In the genomic region with DNA sequence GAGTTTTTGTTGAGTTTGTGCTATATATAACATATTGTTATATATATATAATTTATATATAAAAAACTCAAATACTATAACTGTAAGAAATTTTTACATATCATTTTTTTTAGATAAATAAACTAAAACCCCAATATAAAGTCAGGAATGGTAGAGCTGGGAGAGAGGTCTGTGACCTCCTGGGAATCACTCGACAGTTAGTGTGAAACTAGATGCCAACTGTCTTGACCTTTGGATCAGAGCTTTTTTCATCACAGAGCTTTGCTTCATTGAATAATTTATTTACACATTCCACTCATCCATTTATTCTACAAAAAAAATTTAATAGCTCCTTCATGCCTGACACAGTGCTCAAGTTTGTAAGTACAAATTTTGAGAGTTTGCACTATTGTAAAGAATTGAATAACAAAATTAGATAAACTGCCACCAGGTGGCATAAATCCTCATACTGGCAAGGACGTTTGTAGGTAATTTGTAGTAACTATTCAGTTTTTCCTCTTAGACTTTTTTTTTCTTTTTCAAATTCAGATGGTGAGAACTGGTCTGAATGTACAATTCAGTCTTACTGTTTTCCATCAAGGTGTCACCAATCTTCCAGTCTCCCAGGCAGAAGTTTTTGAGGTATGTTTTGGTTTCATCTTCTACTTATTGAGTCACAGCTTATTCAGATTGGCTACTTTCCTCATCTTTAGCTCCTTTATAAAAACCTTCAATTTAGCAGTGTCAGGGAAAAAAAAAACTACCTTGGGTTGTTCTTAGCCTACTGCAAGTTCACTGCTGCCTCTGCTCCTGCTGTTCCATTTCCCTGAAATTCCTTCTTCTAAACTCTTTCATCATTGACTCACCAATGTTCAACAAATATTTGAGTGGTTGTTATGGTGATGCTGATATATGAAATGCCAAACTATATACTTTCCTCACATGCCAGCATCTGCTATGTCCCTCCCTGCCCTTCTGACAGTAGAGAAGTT, we compare ENCODE assay signal across 8 cellular contexts. TPM values are rescaled to one million over a fixed set of nuclear protein-coding genes. Genes with fewer than 3 reads are reported as not detected.
DNase-seq lines count a peak whose midpoint lies in the region; ATAC-seq and TF ChIP-seq lines count a peak whose summit lies in the region.

No MANE protein-coding gene starts in this region.

- no peaks in the 10 kb centered on the region for H3F3A ChIP-seq in neural progenitor cell (ENCODE audit: low read depth)

- no peaks in the 10 kb centered on the region for H3K27me3 ChIP-seq in CD4-positive, alpha-beta memory T cell (ENCODE audit: insufficient read depth, low read length)
- H3K27me3 ChIP-seq in H7 (ENCODE audit: control insufficient read depth, insufficient read depth, low read length) = no peaks in the 10 kb centered on the region
- H3K27me3 ChIP-seq in OCI-LY3 (ENCODE audit: low read depth, low read length) = peaks cover 76% of the 10 kb centered on the region
- H3K27me3 ChIP-seq in neural progenitor cell = no peaks in the 10 kb centered on the region

- POLR2A ChIA-PET in CD4-positive, alpha-beta memory T cell (lab: Charles Lee; ENCODE audit: partially characterized antibody) = interaction anchor here (0.6 kb wide), 1 partner anchor 528 kb away, joined by 3 read pairs; no protein-coding TSS in a partner anchor

- no peak overlapping the region for H2AFZ ChIP-seq in OCI-LY3 (ENCODE audit: low read depth, low read length)
- no peak overlapping the region for H2AFZ ChIP-seq in neural progenitor cell (replicated peaks)

- H3K79me2 ChIP-seq in OCI-LY3 (ENCODE audit: low read length) (no peaks in the 10 kb centered on the region), neural progenitor cell (ENCODE audit: low read depth) (no peaks in the 10 kb centered on the region)

- H4K20me1 ChIP-seq in OCI-LY3 (ENCODE audit: insufficient read depth, low read length) (peaks cover 10% of the 10 kb centered on the region; the same call in 1 of the 2 replicates), neural progenitor cell (ENCODE audit: low read depth) (no peaks in the 10 kb centered on the region)

- H3K36me3 ChIP-seq in CD4-positive, alpha-beta memory T cell (ENCODE audit: insufficient read depth, low read length) = no peaks in the 10 kb centered on the region
- no peaks in the 10 kb centered on the region for H3K36me3 ChIP-seq in H7 (replicated peaks; ENCODE audit: control insufficient read depth, insufficient read depth, low read length)
- H3K36me3 ChIP-seq in OCI-LY3 (replicated peaks; ENCODE audit: low read depth, low read length) = no peaks in the 10 kb centered on the region
- no peaks in the 10 kb centered on the region for H3K36me3 ChIP-seq in neural progenitor cell

- TF ChIP-seq CTCF in OCI-LY3 (IDR thresholded peaks at IDR 0.05; ENCODE audit: low read depth, low read length) (peak; percentile 75), neural progenitor cell (IDR thresholded peaks at IDR 0.05) (peak; percentile 74)

- H3K4me1 Mint-ChIP-seq in CD4-positive, alpha-beta memory T cell = peaks cover 0 to 2% (median 0%) of the 10 kb centered on the region in 4 donors
- H3K4me1 Mint-ChIP-seq in neural progenitor cell = peaks cover 35% of the 10 kb centered on the region

- H3K4me3 ChIP-seq in CD4-positive, alpha-beta memory T cell (ENCODE audit: low read length in 2 of 2) = no peak overlapping the region
- H3K4me3 ChIP-seq in H7 (ENCODE audit: insufficient read depth, low read depth, low read length) = no peak overlapping the region
- no peak overlapping the region for H3K4me3 ChIP-seq in OCI-LY3 (ENCODE audit: low read length)
- no peak overlapping the region for H3K4me3 ChIP-seq in neural progenitor cell

- H3K9ac ChIP-seq in OCI-LY3 (ENCODE audit: low read length) = no peak overlapping the region
- no peak overlapping the region for H3K9ac ChIP-seq in neural progenitor cell

- H3K9me3 ChIP-seq in CD4-positive, alpha-beta memory T cell (ENCODE audit: control insufficient read depth in 1 of 2, low read length in 2 of 2) = no peaks in the 10 kb centered on the region
- no peaks in the 10 kb centered on the region for H3K9me3 ChIP-seq in OCI-LY3 (ENCODE audit: insufficient read depth, low read length)
- H3K9me3 ChIP-seq in neural progenitor cell (ENCODE audit: low read depth) = no peaks in the 10 kb centered on the region

- no peak overlapping the region for H3K27ac ChIP-seq in CD4-positive, alpha-beta memory T cell (ENCODE audit: low read depth, low read length)
- H3K27ac ChIP-seq in OCI-LY3 (ENCODE audit: low read length) (no peak overlapping the region), epithelial cell of prostate (no peak overlapping the region), neural progenitor cell (no peak overlapping the region)

- no peak overlapping the region for H3K4me3 Mint-ChIP-seq in CD4-positive, alpha-beta memory T cell
- H3K4me3 Mint-ChIP-seq in neural progenitor cell = no peak overlapping the region

- CTCF ChIA-PET in CD4-positive, alpha-beta memory T cell (lab: Charles Lee; ENCODE audit: partially characterized antibody) = interaction anchor here (0.7 to 5.2 kb wide), 30 partner anchors 10 to 1079 kb away, joined by 3 to 68 read pairs (median 4); a partner anchor contains a TSS

- H3K4me1 ChIP-seq in CD4-positive, alpha-beta memory T cell (ENCODE audit: insufficient read depth, low read length) = no peaks in the 10 kb centered on the region
- H3K4me1 ChIP-seq in OCI-LY3 (ENCODE audit: low read length) (no peaks in the 10 kb centered on the region), neural progenitor cell (peaks cover 9% of the 10 kb centered on the region)

- ATAC-seq in HG03460 (IDR thresholded peaks at IDR 0.05; ENCODE audit: unreplicated experiment) (no peak), GM19328 (IDR thresholded peaks at IDR 0.05; ENCODE audit: unreplicated experiment) (no peak)

- H3K27ac Mint-ChIP-seq in CD4-positive, alpha-beta memory T cell = no peak overlapping the region
- H3K27ac Mint-ChIP-seq in neural progenitor cell = no peak overlapping the region

- no peak overlapping the region for H3K4me2 ChIP-seq in OCI-LY3 (ENCODE audit: low read length)
- H3K4me2 ChIP-seq in neural progenitor cell = no peak overlapping the region

- H3K9me3 Mint-ChIP-seq in CD4-positive, alpha-beta memory T cell = no peaks in the 10 kb centered on the region
- no peaks in the 10 kb centered on the region for H3K9me3 Mint-ChIP-seq in neural progenitor cell

- intact Hi-C loops in CD4-positive, alpha-beta memory T cell (cut with micrococcal nuclease) = loop anchor here (5.0 to 10.0 kb wide), 4 partner anchors 136 to 366 kb away; no protein-coding TSS in a partner anchor

- peaks cover 9 to 10% of the 10 kb centered on the region in 2 donors for H3K27me3 Mint-ChIP-seq in CD4-positive, alpha-beta memory T cell
- peaks cover 4% of the 10 kb centered on the region for H3K27me3 Mint-ChIP-seq in neural progenitor cell (ENCODE audit: insufficient read depth, low read depth)

- H3K36me3 Mint-ChIP-seq in CD4-positive, alpha-beta memory T cell = no peaks in the 10 kb centered on the region
- no peaks in the 10 kb centered on the region for H3K36me3 Mint-ChIP-seq in neural progenitor cell

- peak in 4 of 5 donors; percentile 11 to 35 (median 33) for DNase-seq in CD4-positive, alpha-beta memory T cell
- DNase-seq in H7 = peak; percentile 17
- peak; percentile 10 for DNase-seq in epithelial cell of prostate (ENCODE audit: low read depth, low spot score)
- peak; percentile 58 for DNase-seq in neural progenitor cell (ENCODE audit: low spot score)
- no peak for DNase-seq in NCI-H524 treated with DMSO at 0.1 percent for 48 hours (lab: John Stamatoyannopoulos, UW)

RNA-seq across cellular contexts. Expression of a gene that starts 28.7 kb away (rescaled TPM):
- total RNA-seq in CD4-positive, alpha-beta memory T cell = 1 to 10 TPM; 4.6 to 5.0 TPM
- polyA plus RNA-seq in CD4-positive, alpha-beta memory T cell = under 1 TPM; 0.21 to 0.55 TPM
- 0.14 and 0.33 TPM in 2 replicates for total RNA-seq in H7 (2014; rRNA removed; shearing (Covaris generic))
- total RNA-seq in neural progenitor cell (ENCODE audit: low replicate concordance) = 0.84 and 1.7 TPM in 2 replicates

RNA-seq across cellular contexts. Expression of a gene that starts 28.9 kb away (rescaled TPM):
- total RNA-seq in CD4-positive, alpha-beta memory T cell = 1 to 10 TPM; 4.0 to 4.7 TPM
- polyA plus RNA-seq in CD4-positive, alpha-beta memory T cell = 1 to 10 TPM; 1.7 to 3.4 TPM
- 2.8 and 4.3 TPM in 2 replicates for total RNA-seq in H7 (2014; rRNA removed; shearing (Covaris generic))
- 12.0 and 24.4 TPM in 2 replicates for total RNA-seq in neural progenitor cell (ENCODE audit: low replicate concordance)
